In the genomic region with DNA sequence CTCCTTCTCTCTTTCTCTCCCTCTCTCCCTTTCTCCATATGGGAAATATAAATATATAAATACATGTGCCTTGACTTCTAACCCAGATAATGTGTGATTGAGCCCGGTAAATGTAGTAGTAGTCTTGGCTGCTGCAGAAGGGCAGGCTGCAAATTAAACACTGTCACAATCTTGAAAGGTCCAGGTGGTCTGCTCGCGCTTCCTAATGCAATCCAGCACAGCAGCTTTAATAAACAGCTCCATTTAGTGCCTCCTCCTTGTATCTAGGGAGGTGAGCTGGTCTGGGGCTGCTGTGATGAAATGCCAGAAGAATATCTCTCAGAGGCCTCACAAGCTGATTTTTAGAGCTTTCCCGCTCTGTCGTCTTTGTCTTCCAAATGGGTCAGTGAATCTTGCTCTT, we compare ENCODE assay signal across 21 cellular contexts. TPM values are rescaled to one million over a fixed set of nuclear protein-coding genes. Genes with fewer than 3 reads are reported as not detected.
DNase-seq lines count a peak whose midpoint lies in the region; ATAC-seq and TF ChIP-seq lines count a peak whose summit lies in the region.
"Had no signal": no experiment of that assay in that cellular context is flagged by ENCODE, and none has a peak within 500 bp of the region (broad histone marks: within the 10 kb centered on the region; RNA-seq: fewer than 3 reads in every experiment).

No MANE protein-coding gene starts in this region.

- POLR2A ChIA-PET in naive thymus-derived CD8-positive, alpha-beta T cell (lab: Charles Lee): no interaction called here

- H3K36me3 Mint-ChIP-seq in progenitor cell of endocrine pancreas (ENCODE audit: insufficient read depth): no peaks in the 10 kb centered on the region
- no peaks in the 10 kb centered on the region for H3K36me3 Mint-ChIP-seq in naive thymus-derived CD8-positive, alpha-beta T cell

- no peaks in the 10 kb centered on the region for H4K20me1 ChIP-seq in MM.1S (ENCODE audit: insufficient read depth, low read length)

- H3K4me1 ChIP-seq in iPS-15b (ENCODE audit: control insufficient read depth, insufficient read depth, low read length): peaks cover 7% of the 10 kb centered on the region
- H3K4me1 ChIP-seq in MM.1S (ENCODE audit: low read length): no peaks in the 10 kb centered on the region
- H3K4me1 ChIP-seq: breast epithelium had no signal

- no peak overlapping the region for H3K27ac ChIP-seq in MM.1S (ENCODE audit: low read length)
- H3K27ac ChIP-seq: breast epithelium, thyroid gland had no signal

- no peak overlapping the region for H3K4me3 Mint-ChIP-seq in progenitor cell of endocrine pancreas (ENCODE audit: low read depth)
- H3K4me3 Mint-ChIP-seq in naive thymus-derived CD8-positive, alpha-beta T cell: no peak overlapping the region
- H3K4me3 Mint-ChIP-seq: activated CD8-positive, alpha-beta T cell treated with anti-CD3 and anti-CD28 coated beads for 36 hours; stimulated activated naive CD8-positive, alpha-beta T cell treated with anti-CD3 and anti-CD28 coated beads, Interleukin-15, Interleukin-2, amounts not matched to agents 100 ng/mL and 50 ng/mL, for 24 hours had no signal

- TF ChIP-seq CTCF in progenitor cell of endocrine pancreas (IDR thresholded peaks at IDR 0.05; ENCODE audit: unreplicated experiment) (no peak), MM.1S (IDR thresholded peaks at IDR 0.05; ENCODE audit: low read length) (no peak)

- peak; percentile 3 to 35 for DNase-seq in NCI-H524 (lab: John Stamatoyannopoulos, UW)
- no peak for DNase-seq in NCI-H524 treated with DMSO at 0.1 percent for 48 hours (lab: John Stamatoyannopoulos, UW)
- DNase-seq in NCI-H82 (lab: John Stamatoyannopoulos, UW): peak; percentile 89
- no peak for DNase-seq in progenitor cell of endocrine pancreas (ENCODE audit: low spot score, unreplicated experiment)
- DNase-seq in naive thymus-derived CD8-positive, alpha-beta T cell: no peak
- no peak for DNase-seq in MM.1S
- no peak for DNase-seq in HCEC 1CT
- DNase-seq: activated CD4-positive, CD25-positive, alpha-beta regulatory T cell treated with anti-CD3 and anti-CD28 coated beads, Interleukin-2, amount 50 U/mL, for 72 hours; activated CD8-positive, alpha-beta T cell treated with anti-CD3 and anti-CD28 coated beads for 36 hours; cortex of kidney; NCI-H1092 treated with DMSO at 0.1 percent for 48 hours; NCI-H2029 treated with DMSO at 0.1 percent for 48 hours; occipital lobe; thyroid gland had no signal

- no peaks in the 10 kb centered on the region for H3K79me2 ChIP-seq in MM.1S (ENCODE audit: low read length)

- no peaks in the 10 kb centered on the region for H3K9me3 Mint-ChIP-seq in progenitor cell of endocrine pancreas (ENCODE audit: low read depth)
- H3K9me3 Mint-ChIP-seq in naive thymus-derived CD8-positive, alpha-beta T cell: peaks cover 0 to 4% (median 0%) of the 10 kb centered on the region in 9 donors
- H3K9me3 Mint-ChIP-seq: activated CD8-positive, alpha-beta T cell treated with anti-CD3 and anti-CD28 coated beads for 36 hours had no signal

- H3K4me3 ChIP-seq in iPS-15b (ENCODE audit: low read depth, low read length): peak overlapping the region; percentile 9
- H3K4me3 ChIP-seq in MM.1S (ENCODE audit: low read length): no peak overlapping the region
- H3K4me3 ChIP-seq: breast epithelium, thyroid gland had no signal

- no peaks in the 10 kb centered on the region for H3K9me2 ChIP-seq in MM.1S (replicated peaks; ENCODE audit: insufficient read depth, low read length)

- H3K36me3 ChIP-seq in iPS-15b (ENCODE audit: control insufficient read depth, insufficient read depth, low read length): no peaks in the 10 kb centered on the region
- H3K36me3 ChIP-seq in MM.1S (replicated peaks; ENCODE audit: insufficient read depth, low read length): no peaks in the 10 kb centered on the region
- H3K36me3 ChIP-seq: breast epithelium, thyroid gland had no signal

- H3K27me3 ChIP-seq in iPS-15b (ENCODE audit: control insufficient read depth, insufficient read depth, low read length) (peaks cover 5% of the 10 kb centered on the region), MM.1S (replicated peaks; ENCODE audit: insufficient read depth, low read length) (no peaks in the 10 kb centered on the region)
- H3K27me3 ChIP-seq: thyroid gland had no signal

- H3K27me3 Mint-ChIP-seq in progenitor cell of endocrine pancreas: peaks cover 29% of the 10 kb centered on the region
- peaks cover 21 to 67% (median 45%) of the 10 kb centered on the region in 5 donors for H3K27me3 Mint-ChIP-seq in naive thymus-derived CD8-positive, alpha-beta T cell

- H3F3A ChIP-seq in MM.1S (ENCODE audit: insufficient read depth, low read length): no peaks in the 10 kb centered on the region

- H3K4me2 ChIP-seq in MM.1S (ENCODE audit: low read depth, low read length): no peak overlapping the region

- H3K4me1 Mint-ChIP-seq in progenitor cell of endocrine pancreas (ENCODE audit: low read depth): peaks cover 19% of the 10 kb centered on the region
- peaks cover 0 to 1% (median 0%) of the 10 kb centered on the region in 4 donors for H3K4me1 Mint-ChIP-seq in naive thymus-derived CD8-positive, alpha-beta T cell

- peak overlapping the region; percentile 18 for H3K9ac ChIP-seq in iPS-15b (ENCODE audit: low read depth, low read length)
- no peak overlapping the region for H3K9ac ChIP-seq in MM.1S (ENCODE audit: low read length)

- no peak for ATAC-seq in naive thymus-derived CD8-positive, alpha-beta T cell
- ATAC-seq: activated CD8-positive, alpha-beta T cell treated with anti-CD3 and anti-CD28 coated beads for 36 hours had no signal

- H3K9me3 ChIP-seq in iPS-15b (ENCODE audit: control insufficient read depth, insufficient read depth, low read length) (no peaks in the 10 kb centered on the region), MM.1S (replicated peaks; ENCODE audit: insufficient read depth, low read length) (no peaks in the 10 kb centered on the region)
- H3K9me3 ChIP-seq: breast epithelium, thyroid gland had no signal

- H3K27ac Mint-ChIP-seq in progenitor cell of endocrine pancreas: peak overlapping the region; percentile 18
- H3K27ac Mint-ChIP-seq in naive thymus-derived CD8-positive, alpha-beta T cell: no peak overlapping the region
- H3K27ac Mint-ChIP-seq: activated CD8-positive, alpha-beta T cell treated with anti-CD3 and anti-CD28 coated beads for 36 hours; stimulated activated naive CD8-positive, alpha-beta T cell treated with anti-CD3 and anti-CD28 coated beads, Interleukin-15, Interleukin-2, amounts not matched to agents 100 ng/mL and 50 ng/mL, for 24 hours had no signal

- H2AFZ ChIP-seq in MM.1S (ENCODE audit: low read length): no peak overlapping the region

RNA-seq across cellular contexts. Expression of gene POU6F2, which starts 0.8 kb away (rescaled TPM):
- 4.4 and 5.6 TPM in 2 replicates for total RNA-seq in progenitor cell of endocrine pancreas
- total RNA-seq in naive thymus-derived CD8-positive, alpha-beta T cell: not detected
- polyA plus RNA-seq in naive thymus-derived CD8-positive, alpha-beta T cell: not detected
- total RNA-seq: A172; activated CD8-positive, alpha-beta T cell treated with anti-CD3 and anti-CD28 coated beads for 36 hours; glomerular endothelial cell; NCI-H460; renal cortical epithelial cell had no signal

Comparison
In these comparisons a context has a peak if more than half of its experiments do, and no peak if none do; other contexts are left out.
1. DNase-seq: peak in NCI-H524 (2 of 2) and NCI-H82 (single experiment); none in NCI-H524 treated with DMSO at 0.1 percent for 48 hours (single experiment), progenitor cell of endocrine pancreas (single experiment), naive thymus-derived CD8-positive, alpha-beta T cell (0 of 10), MM.1S (single experiment) and HCEC 1CT (single experiment).